27 cellular contexts compared by ENCODE assay signal in the genomic region with DNA sequence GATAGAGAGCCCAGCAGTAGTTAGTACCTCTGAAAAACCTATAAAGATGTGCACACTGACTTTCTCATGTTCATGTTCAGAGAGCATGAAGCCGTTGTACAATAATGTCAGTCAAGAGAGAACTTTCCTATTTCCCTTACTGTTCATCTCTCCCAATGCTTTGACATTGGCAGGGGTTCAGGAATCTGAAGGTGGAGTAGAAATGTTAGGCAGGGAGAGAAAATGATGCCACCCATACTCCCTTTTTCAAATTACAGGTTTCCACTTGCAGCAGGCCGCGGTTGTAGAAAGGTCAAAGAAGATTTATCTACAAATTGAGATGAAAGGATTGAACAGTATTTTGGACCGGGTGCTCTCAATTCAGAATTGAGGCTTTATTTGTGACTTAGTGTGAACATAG.
"Had no signal": no experiment of that assay in that cellular context is flagged by ENCODE, and none has a peak within 500 bp of the region (broad histone marks: within the 10 kb centered on the region; RNA-seq: fewer than 3 reads in every experiment).

No MANE protein-coding gene starts in this region.

- H3K9me3 ChIP-seq: ascending aorta, esophagus muscularis mucosa, gastrocnemius medialis, heart left ventricle had no signal

- H3K27ac ChIP-seq: ascending aorta, coronary artery, esophagus muscularis mucosa, foreskin keratinocyte, gastrocnemius medialis, heart left ventricle, WERI-Rb-1 had no signal

- H3K36me3 ChIP-seq: ascending aorta, esophagus muscularis mucosa, gastrocnemius medialis, heart left ventricle, WERI-Rb-1 had no signal

- DNase-seq: activated B cell treated with CpG ODN at 0.5 μM for 24 hours; activated CD4-positive, alpha-beta memory T cell treated with anti-CD3 and anti-CD28 coated beads, Interleukin-2, amount 10 ng/mL, durations not matched to agents 7 days and 5 days; activated CD4-positive, alpha-beta T cell treated with anti-CD3 and anti-CD28 coated beads, Interleukin-2, amount 10 ng/mL, durations not matched to agents 7 days and 5 days; activated CD4-positive, alpha-beta T cell treated with anti-CD3 and anti-CD28 coated beads, Interleukin-2, amount 50 U/mL, for 4 hours; activated CD8-positive, alpha-beta memory T cell treated with anti-CD3 and anti-CD28 coated beads, Interleukin-2, amount 50 U/mL, for 48 hours; activated gamma-delta T cell; activated naive CD4-positive, alpha-beta T cell; activated naive CD4-positive, alpha-beta T cell treated with anti-CD3 and anti-CD28 coated beads, Interleukin-2, amount 10 ng/mL, durations not matched to agents 7 days and 5 days; activated naive CD8-positive, alpha-beta T cell treated with anti-CD3 and anti-CD28 coated beads, Interleukin-2, amount 10 ng/mL, durations not matched to agents 7 days and 5 days; activated T-cell treated with anti-CD3 and anti-CD28 coated beads for 4 hours; activated T-cell treated with anti-CD3 and anti-CD28 coated beads, Interleukin-2, amount 50 U/mL, for 24 hours; activated T-cell treated with anti-CD3 and anti-CD28 coated beads, Interleukin-2, amount 50 U/mL, for 72 hours; effector CD4-positive, alpha-beta T cell; effector memory CD8-positive, alpha-beta T cell; gastrocnemius medialis; glutamatergic neuron; heart left ventricle; T-helper 1 cell; T-helper 17 cell; T1000; WERI-Rb-1 had no signal

- ATAC-seq: activated CD4-positive, CD25-positive, alpha-beta regulatory T cell treated with anti-CD3 and anti-CD28 coated beads, Interleukin-2, amount 50 U/mL, for 24 hours; activated naive CD4-positive, alpha-beta T cell treated with anti-CD3 and anti-CD28 coated beads, Interleukin-2, amount 50 U/mL, for 72 hours; activated T-cell treated with anti-CD3 and anti-CD28 coated beads, Interleukin-2, amount 50 U/mL, for 72 hours; effector memory CD8-positive, alpha-beta T cell; foreskin keratinocyte; gastrocnemius medialis; heart left ventricle; T-helper 17 cell had no signal

- H3K4me1 ChIP-seq: ascending aorta, esophagus muscularis mucosa, gastrocnemius medialis, heart left ventricle had no signal

- H3K4me3 ChIP-seq: ascending aorta, coronary artery, esophagus muscularis mucosa, gastrocnemius medialis, heart left ventricle had no signal

- H3K27me3 ChIP-seq: ascending aorta, esophagus muscularis mucosa, foreskin keratinocyte, gastrocnemius medialis, heart left ventricle had no signal
